In genomic region chr16:48115299-48115698, GRCh38 we compare ENCODE assay signal across 8 cellular contexts. TPM values are rescaled to one million over a fixed set of nuclear protein-coding genes. Genes with fewer than 3 reads are reported as not detected.
"Had no signal": no experiment of that assay in that cellular context is flagged by ENCODE, and none has a peak within 500 bp of the region (broad histone marks: within the 10 kb centered on the region; RNA-seq: fewer than 3 reads in every experiment).

No MANE protein-coding gene starts in this region.

- H3K4me3 ChIP-seq: K562 had no signal

- H3K4me1 Mint-ChIP-seq: IgD-negative memory B cell had no signal

- H3K4me3 Mint-ChIP-seq: IgD-negative memory B cell had no signal

- ATAC-seq: HepG2, K562 had no signal

- H3K27ac Mint-ChIP-seq: IgD-negative memory B cell had no signal

- DNase-seq: IMR-90, KBM-7 had no signal

- H3K27ac ChIP-seq: HL-60 had no signal

- H3K27me3 Mint-ChIP-seq: IgD-negative memory B cell had no signal

- H3K36me3 Mint-ChIP-seq: IgD-negative memory B cell had no signal

RNA-seq across cellular contexts. Expression of gene ABCC12, which starts 40.5 kb away (rescaled TPM):
- total RNA-seq: HepG2, HT-29, HT1080, K562 had no signal
- polyA plus RNA-seq: HepG2, IgD-negative memory B cell, IMR-90, K562 had no signal
